ENCODE assay signal across 8 cellular contexts in the genomic region with DNA sequence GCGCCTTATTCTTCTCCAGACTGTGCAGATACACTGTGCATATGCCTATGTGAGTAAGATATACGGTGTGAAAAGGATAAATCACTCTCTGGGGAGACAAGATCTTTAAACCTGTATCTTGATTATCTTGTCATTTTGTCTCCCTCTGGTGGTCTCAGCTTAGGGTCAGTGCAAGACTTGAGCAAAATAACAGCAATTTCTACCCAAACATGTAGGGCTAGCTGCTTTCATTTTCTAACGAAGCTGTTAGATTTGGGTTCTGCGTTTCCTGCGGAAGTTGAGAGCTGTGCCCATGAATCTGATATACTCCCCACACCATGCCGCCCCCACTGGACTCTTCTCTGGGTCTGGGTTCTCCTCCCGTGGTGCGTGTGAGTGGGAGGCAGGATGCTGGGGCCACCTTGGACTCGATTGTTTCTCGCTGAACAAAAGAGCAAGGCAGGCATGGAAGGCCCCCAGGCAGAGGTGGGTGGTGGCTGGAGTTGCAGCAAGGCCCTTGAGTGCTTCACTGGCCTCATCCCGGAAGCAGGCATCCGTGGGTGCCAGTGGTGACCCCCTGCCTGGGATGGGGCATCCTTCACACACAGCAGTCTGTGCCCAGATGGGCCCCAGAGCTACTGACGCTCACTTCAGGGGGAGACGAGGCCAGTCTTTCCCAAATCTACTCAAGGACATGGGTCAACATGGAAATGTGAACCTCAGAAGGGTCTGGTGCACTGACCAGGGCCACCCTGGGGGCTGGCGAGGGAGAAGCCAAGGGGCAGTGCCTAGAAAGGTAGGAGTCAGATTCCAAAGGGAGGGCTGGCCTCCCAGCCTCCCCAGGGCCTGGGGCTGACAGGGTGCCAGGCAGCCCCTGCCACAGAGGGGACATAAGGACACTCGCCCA.
A peak's percentile ranks its signal among the peaks of the same experiment; 100 is the strongest.
DNase-seq lines count a peak whose midpoint lies in the region; ATAC-seq and TF ChIP-seq lines count a peak whose summit lies in the region.

No MANE protein-coding gene starts in this region.

- H3K27ac ChIP-seq in WERI-Rb-1, result no peak overlapping the region

- H3K9me3 Mint-ChIP-seq in activated naive CD4-positive, alpha-beta T cell treated with anti-CD3 and anti-CD28 coated beads for 36 hours, result no peaks in the 10 kb centered on the region
- H3K9me3 Mint-ChIP-seq in stimulated activated memory B cell treated with anti-CD40 and anti-IgM and Interleukin-4, amounts not matched to agents 10 μg/mL and 1 μg/mL and 100 μg/mL, for 72 hours, result peaks cover 4% of the 10 kb centered on the region

- ATAC-seq in stimulated activated memory B cell treated with anti-CD40 and anti-IgM and Interleukin-4, amounts not matched to agents 10 μg/mL and 1 μg/mL and 100 μg/mL, for 72 hours, result no peak

- TF ChIP-seq CTCF in WERI-Rb-1 (IDR thresholded peaks at IDR 0.05; ENCODE audit: low read depth, low read length) (0 out of 2 replicates have a peak, but pooled peaks have one; percentile 8), foreskin fibroblast (IDR thresholded peaks at IDR 0.05; ENCODE audit: low read depth, low read length) (peak; percentile 3)

- no peaks in the 10 kb centered on the region for H3K27me3 Mint-ChIP-seq in activated naive CD4-positive, alpha-beta T cell treated with anti-CD3 and anti-CD28 coated beads for 36 hours (ENCODE audit: low read depth)
- H3K27me3 Mint-ChIP-seq in stimulated activated memory B cell treated with anti-CD40 and anti-IgM and Interleukin-4, amounts not matched to agents 10 μg/mL and 1 μg/mL and 100 μg/mL, for 72 hours, result peaks cover 31% of the 10 kb centered on the region

- peaks cover 4% of the 10 kb centered on the region for H3K36me3 Mint-ChIP-seq in activated naive CD4-positive, alpha-beta T cell treated with anti-CD3 and anti-CD28 coated beads for 36 hours (ENCODE audit: low read depth)
- no peaks in the 10 kb centered on the region for H3K36me3 Mint-ChIP-seq in stimulated activated memory B cell treated with anti-CD40 and anti-IgM and Interleukin-4, amounts not matched to agents 10 μg/mL and 1 μg/mL and 100 μg/mL, for 72 hours

- H3K4me3 Mint-ChIP-seq in activated naive CD4-positive, alpha-beta T cell treated with anti-CD3 and anti-CD28 coated beads for 36 hours, result peak overlapping the region; percentile 26
- H3K4me3 Mint-ChIP-seq in stimulated activated memory B cell treated with anti-CD40 and anti-IgM and Interleukin-4, amounts not matched to agents 10 μg/mL and 1 μg/mL and 100 μg/mL, for 72 hours, result no peak overlapping the region

- intact Hi-C loops in activated naive CD4-positive, alpha-beta T cell treated with anti-CD3 and anti-CD28 coated beads for 36 hours (cut with micrococcal nuclease), result loop anchor here (2.0 to 5.0 kb wide), 4 partner anchors 93 to 209 kb away; no protein-coding TSS in a partner anchor

- no peaks in the 10 kb centered on the region for H3K9me3 ChIP-seq in WERI-Rb-1 (ENCODE audit: severe bottlenecking)

- H3K27me3 ChIP-seq in WERI-Rb-1 (ENCODE audit: insufficient read depth, low read depth, severe bottlenecking), result no peaks in the 10 kb centered on the region

- CTCF ChIA-PET in activated naive CD4-positive, alpha-beta T cell treated with anti-CD3 and anti-CD28 coated beads for 36 hours (lab: Charles Lee), result interaction anchor here (0.6 to 8.1 kb wide), 22 partner anchors 9 to 632 kb away, joined by 3 to 55 read pairs (median 4); no protein-coding TSS in a partner anchor
- CTCF ChIA-PET in HEK293T (lab: Yijun Ruan, JAX), result interaction anchor here (0.6 to 1.8 kb wide), 4 partner anchors 11 to 26 kb away, joined by 3 to 7 read pairs (median 4); no protein-coding TSS in a partner anchor

- no peak overlapping the region for H3K4me3 ChIP-seq in WERI-Rb-1 (ENCODE audit: low read depth, low read length)
- H3K4me3 ChIP-seq in foreskin fibroblast (ENCODE audit: low read depth in 1 of 2, low read length in 2 of 2), result no peak overlapping the region

- H3K4me1 Mint-ChIP-seq in activated naive CD4-positive, alpha-beta T cell treated with anti-CD3 and anti-CD28 coated beads for 36 hours (ENCODE audit: low read depth), result peaks cover 22% of the 10 kb centered on the region
- no peaks in the 10 kb centered on the region for H3K4me1 Mint-ChIP-seq in stimulated activated memory B cell treated with anti-CD40 and anti-IgM and Interleukin-4, amounts not matched to agents 10 μg/mL and 1 μg/mL and 100 μg/mL, for 72 hours

- POLR2A ChIA-PET in HEK293T (lab: Yijun Ruan, JAX), result no interaction called here

- DNase-seq in activated naive CD4-positive, alpha-beta T cell treated with anti-CD3 and anti-CD28 coated beads for 36 hours, result peak; percentile 19
- no peak for DNase-seq in activated naive CD4-positive, alpha-beta T cell treated with anti-CD3 and anti-CD28 coated beads, Interleukin-2, amount 50 U/mL, for 16 hours
- no peak for DNase-seq in WERI-Rb-1
- DNase-seq in foreskin fibroblast, result peak; percentile 8 to 40
- DNase-seq in superior temporal gyrus (ENCODE audit: extremely low spot score), result peak; percentile 87
- DNase-seq in HEK293T (ENCODE audit: extremely low spot score), result no peak
- no peak for DNase-seq in hepatic stellate cell (ENCODE audit: low spot score)

- H3K36me3 ChIP-seq in WERI-Rb-1, result no peaks in the 10 kb centered on the region

- peak overlapping the region; percentile 55 for H3K27ac Mint-ChIP-seq in activated naive CD4-positive, alpha-beta T cell treated with anti-CD3 and anti-CD28 coated beads for 36 hours
- no peak overlapping the region for H3K27ac Mint-ChIP-seq in stimulated activated memory B cell treated with anti-CD40 and anti-IgM and Interleukin-4, amounts not matched to agents 10 μg/mL and 1 μg/mL and 100 μg/mL, for 72 hours

TF ChIP-seq in HEK293T, 16 proteins besides CTCF, POLR2A, EP300 and RAD21:
- no peak for TF ChIP-seq TARDBP (IDR thresholded peaks at IDR 0.05)
- TF ChIP-seq NFRKB (IDR thresholded peaks at IDR 0.05), result no peak
- no peak for TF ChIP-seq L3MBTL2 (conservative IDR thresholded peaks at IDR 0.05)
- no peak for TF ChIP-seq ARNT (IDR thresholded peaks at IDR 0.05)
- no peak for TF ChIP-seq HDGF (IDR thresholded peaks at IDR 0.05; ENCODE audit: borderline replicate concordance)
- TF ChIP-seq FOXA1 (IDR thresholded peaks at IDR 0.05), result no peak
- no peak for TF ChIP-seq ZNF384 (IDR thresholded peaks at IDR 0.05)
- TF ChIP-seq SUZ12 (IDR thresholded peaks at IDR 0.05), result no peak
- no peak for TF ChIP-seq LEF1 (IDR thresholded peaks at IDR 0.05; ENCODE audit: borderline replicate concordance)
- TF ChIP-seq FOXK2 (IDR thresholded peaks at IDR 0.05), result no peak
- no peak for TF ChIP-seq CTBP1 (IDR thresholded peaks at IDR 0.05; ENCODE audit: borderline replicate concordance)
- TF ChIP-seq SP1 (IDR thresholded peaks at IDR 0.05), result no peak
- no peak for TF ChIP-seq BHLHE40 (IDR thresholded peaks at IDR 0.05; ENCODE audit: borderline replicate concordance)
- no peak for TF ChIP-seq ELF4 (IDR thresholded peaks at IDR 0.05)
TF ChIP-seq in HEK293T: peak in this region for 0.

Comparison
In these comparisons a context has a peak if more than half of its experiments do, and no peak if none do; other contexts are left out.
1. DNase-seq: peak in activated naive CD4-positive, alpha-beta T cell treated with anti-CD3 and anti-CD28 coated beads for 36 hours (single experiment), foreskin fibroblast (2 of 2) and superior temporal gyrus (single experiment); none in activated naive CD4-positive, alpha-beta T cell treated with anti-CD3 and anti-CD28 coated beads, Interleukin-2, amount 50 U/mL, for 16 hours (single experiment), WERI-Rb-1 (single experiment), HEK293T (single experiment) and hepatic stellate cell (single experiment).